8 cellular contexts compared by ENCODE assay signal in genomic region chr1:202343652-202344349, GRCh38. TPM values are rescaled to one million over a fixed set of nuclear protein-coding genes. Genes with fewer than 3 reads are reported as not detected.
DNase-seq lines count a peak whose midpoint lies in the region; ATAC-seq and TF ChIP-seq lines count a peak whose summit lies in the region.

No MANE protein-coding gene starts in this region.

- H3K36me3 ChIP-seq in WERI-Rb-1 (peaks cover 22% of the 10 kb centered on the region), gastroesophageal sphincter (no peaks in the 10 kb centered on the region), stomach (no peaks in the 10 kb centered on the region)

- no peak for ATAC-seq in stimulated activated naive CD8-positive, alpha-beta T cell treated with anti-CD3 and anti-CD28 coated beads, Interleukin-15, Interleukin-2, amounts not matched to agents 100 U/mL and 50 U/mL, for 24 hours
- ATAC-seq in gastroesophageal sphincter = no peak
- ATAC-seq in HG02678 (IDR thresholded peaks at IDR 0.05; ENCODE audit: unreplicated experiment) = no peak
- ATAC-seq in GM18502 (IDR thresholded peaks at IDR 0.05; ENCODE audit: poor library complexity, unreplicated experiment) = no peak

- no peaks in the 10 kb centered on the region for H3K27me3 ChIP-seq in WERI-Rb-1 (ENCODE audit: insufficient read depth, low read depth, severe bottlenecking)
- no peaks in the 10 kb centered on the region for H3K27me3 ChIP-seq in gastroesophageal sphincter
- no peaks in the 10 kb centered on the region for H3K27me3 ChIP-seq in stomach

- H3K27ac Mint-ChIP-seq in stimulated activated naive CD8-positive, alpha-beta T cell treated with anti-CD3 and anti-CD28 coated beads, Interleukin-15, Interleukin-2, amounts not matched to agents 100 ng/mL and 50 ng/mL, for 24 hours = peak overlapping the region; percentile 80

- H3K4me3 Mint-ChIP-seq in stimulated activated naive CD8-positive, alpha-beta T cell treated with anti-CD3 and anti-CD28 coated beads, Interleukin-15, Interleukin-2, amounts not matched to agents 100 ng/mL and 50 ng/mL, for 24 hours = peak overlapping the region; percentile 51

- H3K36me3 Mint-ChIP-seq in stimulated activated naive CD8-positive, alpha-beta T cell treated with anti-CD3 and anti-CD28 coated beads, Interleukin-15, Interleukin-2, amounts not matched to agents 100 ng/mL and 50 ng/mL, for 24 hours (ENCODE audit: low read depth) = peaks cover 9% of the 10 kb centered on the region

- peak overlapping the region; percentile 53 for H3K27ac ChIP-seq in WERI-Rb-1
- H3K27ac ChIP-seq in gastroesophageal sphincter = no peak overlapping the region
- no peak overlapping the region for H3K27ac ChIP-seq in stomach

- DNase-seq in stimulated activated naive CD8-positive, alpha-beta T cell treated with anti-CD3 and anti-CD28 coated beads, Interleukin-15, Interleukin-2, amounts not matched to agents 100 U/mL and 50 U/mL, for 24 hours = no peak
- DNase-seq in NCI-H2081 (lab: John Stamatoyannopoulos, UW) = peak; percentile 73 to 80
- DNase-seq in WERI-Rb-1 = no peak
- DNase-seq in stomach = no peak

- H3K4me1 ChIP-seq in gastroesophageal sphincter = peaks cover 0 to 23% (median 0%) of the 10 kb centered on the region in 3 donors
- peaks cover 5 to 28% (median 12%) of the 10 kb centered on the region in 4 donors for H3K4me1 ChIP-seq in stomach

- H3K4me3 ChIP-seq in WERI-Rb-1 (ENCODE audit: low read depth, low read length) (no peak overlapping the region), gastroesophageal sphincter (no peak overlapping the region), stomach (no peak overlapping the region)

- peaks cover 44% of the 10 kb centered on the region for H3K4me1 Mint-ChIP-seq in stimulated activated naive CD8-positive, alpha-beta T cell treated with anti-CD3 and anti-CD28 coated beads, Interleukin-15, Interleukin-2, amounts not matched to agents 100 ng/mL and 50 ng/mL, for 24 hours (ENCODE audit: low read depth)

- H3K9me3 ChIP-seq in WERI-Rb-1 (ENCODE audit: severe bottlenecking) = no peaks in the 10 kb centered on the region
- H3K9me3 ChIP-seq in gastroesophageal sphincter = no peaks in the 10 kb centered on the region
- H3K9me3 ChIP-seq in stomach = no peaks in the 10 kb centered on the region

- no peaks in the 10 kb centered on the region for H3K27me3 Mint-ChIP-seq in stimulated activated naive CD8-positive, alpha-beta T cell treated with anti-CD3 and anti-CD28 coated beads, Interleukin-15, Interleukin-2, amounts not matched to agents 100 ng/mL and 50 ng/mL, for 24 hours

- 60 to 71% methylated on average over 4 of the region's 4 CpGs for WGBS in gastroesophageal sphincter (ENCODE audit: low coverage in 1 of 2), 2 donors
- 60 to 72% (median 69%) methylated on average over 4 of the region's 4 CpGs for WGBS in stomach, 5 donors

- TF ChIP-seq CTCF in WERI-Rb-1 (IDR thresholded peaks at IDR 0.05; ENCODE audit: low read depth, low read length) (peak; percentile 69), gastroesophageal sphincter (IDR thresholded peaks at IDR 0.05) (peak; percentile 71 to 80 (median 74)), stomach (IDR thresholded peaks at IDR 0.05) (peak in 5 of 7 experiments; percentile 40 to 85 (median 75))

- intact Hi-C loops in stomach (cut with DNase I; ENCODE audit: low total_unique reads) = loop anchor here (10.0 kb wide), 1 partner anchor 371 kb away; the partner anchor contains the start of gene SYT2

- TF ChIP-seq POLR2A in gastroesophageal sphincter (IDR thresholded peaks at IDR 0.05) (no peak), stomach (IDR thresholded peaks at IDR 0.05) (no peak)

- TF ChIP-seq EP300 in gastroesophageal sphincter (IDR thresholded peaks at IDR 0.05) (no peak), stomach (IDR thresholded peaks at IDR 0.05) (no peak)

- H3K9me3 Mint-ChIP-seq in stimulated activated naive CD8-positive, alpha-beta T cell treated with anti-CD3 and anti-CD28 coated beads, Interleukin-15, Interleukin-2, amounts not matched to agents 100 ng/mL and 50 ng/mL, for 24 hours = no peaks in the 10 kb centered on the region

RNA-seq across cellular contexts. Expression of gene UBE2T, which starts 2.1 kb away (rescaled TPM):
- total RNA-seq in gastroesophageal sphincter (1 to 10 TPM in 3 of 4 donors, not detected in 1; 1.7 to 7.3 (median 6.4) TPM), stomach (10 to 100 TPM in 1 of 5 donors, 1 to 10 TPM in 3, not detected in 1; 1.0 to 12.3 (median 7.2) TPM)
- 10 to 100 TPM in 2 of 3 donors, 1 to 10 TPM in 1; 5.2 to 18.1 (median 11.6) TPM for polyA plus RNA-seq in stomach

RNA-seq across cellular contexts. Expression of gene PPP1R12B, which starts 4.7 kb away (rescaled TPM):
- total RNA-seq in gastroesophageal sphincter (1,000 to 10,000 TPM in 2 of 4 donors, 100 to 1,000 TPM in 2; 747 to 1,375 (median 979) TPM), stomach (100 to 1,000 TPM in 4 of 5 donors, 10 to 100 TPM in 1; 76.5 to 352 (median 131) TPM)
- polyA plus RNA-seq in stomach = 10 to 100 TPM in 2 of 3 donors, 1 to 10 TPM in 1; 9.7 to 12.1 (median 11.2) TPM

Comparison
In these comparisons a context has a peak if more than half of its experiments do, and no peak if none do; other contexts are left out.
1. DNase-seq: peak in NCI-H2081 (2 of 2); none in stimulated activated naive CD8-positive, alpha-beta T cell treated with anti-CD3 and anti-CD28 coated beads, Interleukin-15, Interleukin-2, amounts not matched to agents 100 U/mL and 50 U/mL, for 24 hours (single experiment), WERI-Rb-1 (single experiment) and stomach (single experiment).
2. Peak in every context shown above with its lines, with median percentiles within 50 percentile points of each other: CTCF ChIP-seq.